In the genomic region with DNA sequence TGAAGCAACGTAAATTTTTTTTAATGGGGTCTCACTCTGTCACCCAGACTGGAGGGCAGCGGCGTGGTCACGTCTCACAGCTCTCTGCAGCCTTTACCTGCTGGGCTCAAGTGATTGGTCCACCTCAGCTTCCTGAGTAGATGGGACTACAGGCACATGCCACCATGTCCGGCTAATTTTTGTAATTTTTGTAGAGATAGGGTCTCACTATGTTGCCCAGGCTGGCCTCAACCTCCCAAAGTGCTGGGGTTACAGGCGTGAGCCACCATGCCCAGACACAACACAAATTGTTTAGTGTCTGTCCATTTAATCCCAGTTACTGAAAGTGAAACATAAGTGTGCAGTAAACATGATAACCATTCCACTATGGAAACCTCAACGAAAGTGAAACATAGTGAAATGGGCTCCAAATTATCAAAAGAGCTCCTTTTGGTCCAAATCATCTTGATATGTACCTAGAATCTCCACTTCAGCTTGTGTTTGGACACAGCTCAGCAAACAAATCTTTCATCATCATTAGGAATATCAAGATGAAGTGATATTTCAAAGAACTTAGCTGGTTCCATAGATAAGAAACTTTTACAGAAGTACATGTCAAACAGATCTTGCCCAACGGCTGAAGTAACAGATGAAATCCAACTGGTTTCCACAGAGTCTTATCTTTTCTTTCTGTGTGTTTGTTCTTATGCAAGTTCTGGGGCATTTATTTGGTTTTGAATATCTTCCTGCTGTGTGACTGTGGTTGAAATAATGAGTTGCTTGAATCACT, we compare ENCODE assay signal across 2 cellular contexts.
TF ChIP-seq lines count a peak whose summit lies in the region.

No MANE protein-coding gene starts in this region.

TF ChIP-seq in WTC11, 78 proteins besides CTCF, POLR2A, EP300 and RAD21 (continued from another document):
- TF ChIP-seq, protein P1, sequence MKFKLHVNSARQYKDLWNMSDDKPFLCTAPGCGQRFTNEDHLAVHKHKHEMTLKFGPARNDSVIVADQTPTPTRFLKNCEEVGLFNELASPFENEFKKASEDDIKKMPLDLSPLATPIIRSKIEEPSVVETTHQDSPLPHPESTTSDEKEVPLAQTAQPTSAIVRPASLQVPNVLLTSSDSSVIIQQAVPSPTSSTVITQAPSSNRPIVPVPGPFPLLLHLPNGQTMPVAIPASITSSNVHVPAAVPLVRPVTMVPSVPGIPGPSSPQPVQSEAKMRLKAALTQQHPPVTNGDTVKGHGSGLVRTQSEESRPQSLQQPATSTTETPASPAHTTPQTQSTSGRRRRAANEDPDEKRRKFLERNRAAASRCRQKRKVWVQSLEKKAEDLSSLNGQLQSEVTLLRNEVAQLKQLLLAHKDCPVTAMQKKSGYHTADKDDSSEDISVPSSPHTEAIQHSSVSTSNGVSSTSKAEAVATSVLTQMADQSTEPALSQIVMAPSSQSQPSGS (CRISPR knock-in tag; IDR thresholded peaks at IDR 0.05; ENCODE audit: borderline replicate concordance, low read depth), result no peak
- TF ChIP-seq FOXP1 (CRISPR knock-in tag; IDR thresholded peaks at IDR 0.05; ENCODE audit: borderline replicate concordance), result no peak
- TF ChIP-seq, protein P2, sequence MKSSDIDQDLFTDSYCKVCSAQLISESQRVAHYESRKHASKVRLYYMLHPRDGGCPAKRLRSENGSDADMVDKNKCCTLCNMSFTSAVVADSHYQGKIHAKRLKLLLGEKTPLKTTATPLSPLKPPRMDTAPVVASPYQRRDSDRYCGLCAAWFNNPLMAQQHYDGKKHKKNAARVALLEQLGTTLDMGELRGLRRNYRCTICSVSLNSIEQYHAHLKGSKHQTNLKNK (CRISPR knock-in tag; IDR thresholded peaks at IDR 0.05), result no peak

TF ChIP-seq in liver, 16 proteins besides CTCF, POLR2A, EP300 and RAD21 (continued from another document):
- TF ChIP-seq, protein P3, sequence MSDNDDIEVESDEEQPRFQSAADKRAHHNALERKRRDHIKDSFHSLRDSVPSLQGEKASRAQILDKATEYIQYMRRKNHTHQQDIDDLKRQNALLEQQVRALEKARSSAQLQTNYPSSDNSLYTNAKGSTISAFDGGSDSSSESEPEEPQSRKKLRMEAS (IDR thresholded peaks at IDR 0.05), result peak; percentile 50
- TF ChIP-seq HNF4G (IDR thresholded peaks at IDR 0.05) (no peak), JUND (IDR thresholded peaks at IDR 0.05) (peak in 1 of 2 donors; percentile 56), YY1 (IDR thresholded peaks at IDR 0.05) (peak; percentile 87), NR2F2 (IDR thresholded peaks at IDR 0.05) (no peak), RXRA (IDR thresholded peaks at IDR 0.05) (peak; percentile 66 to 75), FOXA1 (IDR thresholded peaks at IDR 0.05) (no peak)
- TF ChIP-seq, protein P4, sequence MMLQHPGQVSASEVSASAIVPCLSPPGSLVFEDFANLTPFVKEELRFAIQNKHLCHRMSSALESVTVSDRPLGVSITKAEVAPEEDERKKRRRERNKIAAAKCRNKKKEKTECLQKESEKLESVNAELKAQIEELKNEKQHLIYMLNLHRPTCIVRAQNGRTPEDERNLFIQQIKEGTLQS (IDR thresholded peaks at IDR 0.05), result peak; percentile 57
- TF ChIP-seq, protein P5, sequence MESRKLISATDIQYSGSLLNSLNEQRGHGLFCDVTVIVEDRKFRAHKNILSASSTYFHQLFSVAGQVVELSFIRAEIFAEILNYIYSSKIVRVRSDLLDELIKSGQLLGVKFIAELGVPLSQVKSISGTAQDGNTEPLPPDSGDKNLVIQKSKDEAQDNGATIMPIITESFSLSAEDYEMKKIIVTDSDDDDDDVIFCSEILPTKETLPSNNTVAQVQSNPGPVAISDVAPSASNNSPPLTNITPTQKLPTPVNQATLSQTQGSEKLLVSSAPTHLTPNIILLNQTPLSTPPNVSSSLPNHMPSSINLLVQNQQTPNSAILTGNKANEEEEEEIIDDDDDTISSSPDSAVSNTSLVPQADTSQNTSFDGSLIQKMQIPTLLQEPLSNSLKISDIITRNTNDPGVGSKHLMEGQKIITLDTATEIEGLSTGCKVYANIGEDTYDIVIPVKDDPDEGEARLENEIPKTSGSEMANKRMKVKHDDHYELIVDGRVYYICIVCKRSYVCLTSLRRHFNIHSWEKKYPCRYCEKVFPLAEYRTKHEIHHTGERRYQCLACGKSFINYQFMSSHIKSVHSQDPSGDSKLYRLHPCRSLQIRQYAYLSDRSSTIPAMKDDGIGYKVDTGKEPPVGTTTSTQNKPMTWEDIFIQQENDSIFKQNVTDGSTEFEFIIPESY (IDR thresholded peaks at IDR 0.05), result peak; percentile 40
- TF ChIP-seq, protein P6, sequence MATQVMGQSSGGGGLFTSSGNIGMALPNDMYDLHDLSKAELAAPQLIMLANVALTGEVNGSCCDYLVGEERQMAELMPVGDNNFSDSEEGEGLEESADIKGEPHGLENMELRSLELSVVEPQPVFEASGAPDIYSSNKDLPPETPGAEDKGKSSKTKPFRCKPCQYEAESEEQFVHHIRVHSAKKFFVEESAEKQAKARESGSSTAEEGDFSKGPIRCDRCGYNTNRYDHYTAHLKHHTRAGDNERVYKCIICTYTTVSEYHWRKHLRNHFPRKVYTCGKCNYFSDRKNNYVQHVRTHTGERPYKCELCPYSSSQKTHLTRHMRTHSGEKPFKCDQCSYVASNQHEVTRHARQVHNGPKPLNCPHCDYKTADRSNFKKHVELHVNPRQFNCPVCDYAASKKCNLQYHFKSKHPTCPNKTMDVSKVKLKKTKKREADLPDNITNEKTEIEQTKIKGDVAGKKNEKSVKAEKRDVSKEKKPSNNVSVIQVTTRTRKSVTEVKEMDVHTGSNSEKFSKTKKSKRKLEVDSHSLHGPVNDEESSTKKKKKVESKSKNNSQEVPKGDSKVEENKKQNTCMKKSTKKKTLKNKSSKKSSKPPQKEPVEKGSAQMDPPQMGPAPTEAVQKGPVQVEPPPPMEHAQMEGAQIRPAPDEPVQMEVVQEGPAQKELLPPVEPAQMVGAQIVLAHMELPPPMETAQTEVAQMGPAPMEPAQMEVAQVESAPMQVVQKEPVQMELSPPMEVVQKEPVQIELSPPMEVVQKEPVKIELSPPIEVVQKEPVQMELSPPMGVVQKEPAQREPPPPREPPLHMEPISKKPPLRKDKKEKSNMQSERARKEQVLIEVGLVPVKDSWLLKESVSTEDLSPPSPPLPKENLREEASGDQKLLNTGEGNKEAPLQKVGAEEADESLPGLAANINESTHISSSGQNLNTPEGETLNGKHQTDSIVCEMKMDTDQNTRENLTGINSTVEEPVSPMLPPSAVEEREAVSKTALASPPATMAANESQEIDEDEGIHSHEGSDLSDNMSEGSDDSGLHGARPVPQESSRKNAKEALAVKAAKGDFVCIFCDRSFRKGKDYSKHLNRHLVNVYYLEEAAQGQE (IDR thresholded peaks at IDR 0.05), result no peak
